ENCODE assay signal across 8 cellular contexts in the genomic region with DNA sequence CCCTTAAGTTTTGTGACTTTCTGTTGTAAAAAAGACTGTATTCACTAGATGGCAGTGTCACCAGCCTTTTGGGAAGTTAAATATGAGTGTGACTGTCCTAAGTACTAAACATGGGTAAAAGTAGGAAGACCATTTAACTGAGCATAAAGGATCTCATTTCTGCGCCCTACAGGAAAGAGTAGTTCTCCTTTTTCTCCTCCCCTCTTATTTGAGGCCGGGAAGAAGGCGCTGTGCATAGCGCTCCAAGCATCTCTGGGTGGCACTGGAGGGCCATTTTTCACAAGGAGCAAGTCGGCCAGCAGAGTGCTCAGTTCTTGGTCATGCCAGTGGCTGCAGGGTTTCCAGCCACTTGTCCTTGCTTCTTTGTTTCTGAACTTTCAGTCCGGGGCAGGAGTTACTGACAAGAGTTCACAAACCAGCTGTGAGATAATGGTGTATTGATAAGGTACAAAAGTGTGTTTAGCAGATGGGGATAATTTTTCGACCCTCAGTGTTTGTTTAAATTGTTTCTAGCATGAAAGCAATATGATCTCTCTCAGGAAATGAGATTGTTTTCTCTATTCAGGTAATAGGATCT.
A peak's percentile ranks its signal among the peaks of the same experiment; 100 is the strongest.
DNase-seq lines count a peak whose midpoint lies in the region; ATAC-seq and TF ChIP-seq lines count a peak whose summit lies in the region.

No MANE protein-coding gene starts in this region.

- CTCF ChIA-PET in activated CD4-positive, alpha-beta memory T cell treated with anti-CD3 and anti-CD28 coated beads for 36 hours (lab: Charles Lee): interaction anchor here (0.7 to 1.8 kb wide), 11 partner anchors 9 to 396 kb away, joined by 3 to 9 read pairs (median 4); no protein-coding TSS in a partner anchor

- no peak for TF ChIP-seq POLR2A in GM18505 (IDR thresholded peaks at IDR 0.05; ENCODE audit: borderline replicate concordance, extremely low read depth, insufficient read depth, insufficient read length)

- WGBS in thymus: 11% methylated on average over 7 of the region's 7 CpGs

- POLR2A ChIA-PET in activated CD4-positive, alpha-beta memory T cell treated with anti-CD3 and anti-CD28 coated beads for 36 hours (lab: Charles Lee): no interaction called here

- intact Hi-C loops in activated CD4-positive, alpha-beta memory T cell treated with anti-CD3 and anti-CD28 coated beads for 36 hours (cut with micrococcal nuclease): loop anchor here (1.0 to 5.0 kb wide), 4 partner anchors 23 to 393 kb away; no protein-coding TSS in a partner anchor

- DNase-seq in AG10803 (ENCODE audit: low read depth) (peak; percentile 92), NCI-H345 (lab: John Stamatoyannopoulos, UW) (peak; percentile 41), mucosa of gallbladder (ENCODE audit: low spot score) (peak; percentile 74)
- DNase-seq in activated CD4-positive, alpha-beta memory T cell treated with anti-CD3 and anti-CD28 coated beads for 36 hours: peak; percentile 48

- H3K4me1 ChIP-seq in thymus (ENCODE audit: control insufficient read depth, insufficient read depth, low read length): peaks cover 3% of the 10 kb centered on the region

- H3K27me3 Mint-ChIP-seq in activated CD4-positive, alpha-beta memory T cell treated with anti-CD3 and anti-CD28 coated beads for 36 hours: no peaks in the 10 kb centered on the region

- no peaks in the 10 kb centered on the region for H3K36me3 Mint-ChIP-seq in activated CD4-positive, alpha-beta memory T cell treated with anti-CD3 and anti-CD28 coated beads for 36 hours

- H3K36me3 ChIP-seq in thymus (ENCODE audit: control insufficient read depth, insufficient read depth): no peaks in the 10 kb centered on the region

- H3K9me3 Mint-ChIP-seq in activated CD4-positive, alpha-beta memory T cell treated with anti-CD3 and anti-CD28 coated beads for 36 hours: no peaks in the 10 kb centered on the region

- peak overlapping the region; percentile 25 for H3K27ac ChIP-seq in thymus (ENCODE audit: low read depth)

- H3K9me3 ChIP-seq in thymus (ENCODE audit: control insufficient read depth): no peaks in the 10 kb centered on the region

- no peaks in the 10 kb centered on the region for H3K4me1 Mint-ChIP-seq in activated CD4-positive, alpha-beta memory T cell treated with anti-CD3 and anti-CD28 coated beads for 36 hours (ENCODE audit: low read depth)

- no peak overlapping the region; the same call in 1 of the 2 replicates for H3K4me3 ChIP-seq in AG10803 (ENCODE audit: low read length)
- no peak overlapping the region for H3K4me3 ChIP-seq in thymus (ENCODE audit: low read length)

- TF ChIP-seq CTCF in AG10803 (conservative IDR thresholded peaks at IDR 0.05; ENCODE audit: low read length): peak; percentile 97

- ATAC-seq in GM18505 (IDR thresholded peaks at IDR 0.05; ENCODE audit: unreplicated experiment) (peak; percentile 95), HG03025 (IDR thresholded peaks at IDR 0.05; ENCODE audit: low FRiP score, unreplicated experiment) (peak; percentile 92), esophagus mucosa (peak; percentile 83)

- no peak overlapping the region for H3K4me3 Mint-ChIP-seq in activated CD4-positive, alpha-beta memory T cell treated with anti-CD3 and anti-CD28 coated beads for 36 hours

- H3K27me3 ChIP-seq in thymus (ENCODE audit: control insufficient read depth, insufficient read depth): no peaks in the 10 kb centered on the region

- no peak overlapping the region for H3K27ac Mint-ChIP-seq in activated CD4-positive, alpha-beta memory T cell treated with anti-CD3 and anti-CD28 coated beads for 36 hours

Comparison
In these comparisons a context has a peak if more than half of its experiments do, and no peak if none do; other contexts are left out.
1. DNase-seq: peak in every context shown above with its lines; median percentile 92 in AG10803; 74 in mucosa of gallbladder; 48 in activated CD4-positive, alpha-beta memory T cell treated with anti-CD3 and anti-CD28 coated beads for 36 hours; 41 in NCI-H345.